8 cellular contexts compared by ENCODE assay signal in the genomic region with DNA sequence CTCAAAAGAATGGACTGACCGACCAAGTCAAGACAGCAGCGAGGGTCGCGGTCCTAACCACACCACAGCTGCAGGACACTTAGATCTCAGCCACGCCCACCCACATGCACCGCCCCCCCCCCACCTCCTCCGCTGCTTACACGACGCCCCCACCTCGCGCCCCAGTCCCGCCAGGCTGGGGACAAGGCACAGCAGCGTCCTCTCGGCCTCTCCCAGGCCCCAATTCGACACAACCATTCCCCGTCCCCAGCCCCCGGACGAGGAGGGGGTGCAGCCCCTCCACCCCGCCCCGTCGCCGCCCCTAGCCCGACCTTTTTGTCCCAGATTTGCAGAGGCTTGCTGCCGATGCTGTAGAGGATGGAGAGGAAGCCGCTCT. TPM values are rescaled to one million over a fixed set of nuclear protein-coding genes. Genes with fewer than 3 reads are reported as not detected.
DNase-seq lines count a peak whose midpoint lies in the region; ATAC-seq and TF ChIP-seq lines count a peak whose summit lies in the region.

No MANE protein-coding gene starts in this region.

- H3K27ac ChIP-seq in GM23338 (ENCODE audit: low read depth): peak overlapping the region; percentile 91
- peak overlapping the region; percentile 62 for H3K27ac ChIP-seq in PC-3 (ENCODE audit: low read length)
- peak overlapping the region; percentile 70 to 93 for H3K27ac ChIP-seq in coronary artery
- peak overlapping the region; percentile 89 for H3K27ac ChIP-seq in mesodermal cell (ENCODE audit: low read depth, low read length, severe bottlenecking)
- peak overlapping the region in 1 of 2 donors; percentile 50 for H3K27ac ChIP-seq in aorta (ENCODE audit: low read depth in 1 of 2, low read length in 2 of 2)

- ATAC-seq in GM23338 (peak; percentile 25), PC-3 (no peak), aorta (ENCODE audit: low FRiP score) (peak; percentile 12), HG03469 (IDR thresholded peaks at IDR 0.05; ENCODE audit: unreplicated experiment) (no peak)

- H3K9me3 ChIP-seq in PC-3 (ENCODE audit: low read length): no peaks in the 10 kb centered on the region
- no peaks in the 10 kb centered on the region for H3K9me3 ChIP-seq in mesodermal cell (ENCODE audit: control insufficient read depth, low read length)
- H3K9me3 ChIP-seq in aorta (ENCODE audit: control insufficient read depth, low read length): no peaks in the 10 kb centered on the region

- H3K27ac Mint-ChIP-seq in GM23338: peak overlapping the region; percentile 74; the same call in 1 of the 2 replicates

- H4K20me1 ChIP-seq in GM23338 (replicated peaks; ENCODE audit: insufficient read depth): peaks cover 41% of the 10 kb centered on the region
- H4K20me1 ChIP-seq in PC-3 (ENCODE audit: low read length): peaks cover 43% of the 10 kb centered on the region

- TF ChIP-seq CTCF in GM23338 (conservative IDR thresholded peaks at IDR 0.05; ENCODE audit: low read depth in 2 of 2) (no peak), PC-3 (conservative IDR thresholded peaks at IDR 0.05; ENCODE audit: low read depth, low read length) (no peak), coronary artery (IDR thresholded peaks at IDR 0.05) (no peak)

- H2AFZ ChIP-seq in GM23338 (peak overlapping the region; percentile 64; the same call in 1 of the 2 replicates), PC-3 (ENCODE audit: low read length) (peak overlapping the region; percentile 79)

- peaks cover 3% of the 10 kb centered on the region; the same call in 1 of the 2 replicates for H3F3A ChIP-seq in GM23338 (replicated peaks; ENCODE audit: low read depth)
- no peaks in the 10 kb centered on the region for H3F3A ChIP-seq in PC-3 (ENCODE audit: low read length, unreplicated experiment)

- no TSS peak for BruUV-seq in PC-3 (replicated peaks; lab: Mats Ljungman, UMichigan)

- H3K27me3 Mint-ChIP-seq in GM23338 (ENCODE audit: insufficient read depth, low read depth, poor library complexity): peaks cover 9% of the 10 kb centered on the region

- intact Hi-C loops in PC-3 (cut with micrococcal nuclease) (loop anchor here (5.0 kb wide), 1 partner anchor 69 kb away; a partner anchor contains a TSS), aorta (cut with DNase I) (no loop called here)

- H3K36me3 Mint-ChIP-seq in GM23338 (ENCODE audit: low read depth): peaks cover 4% of the 10 kb centered on the region; the same call in 2 of the 3 replicates

- POLR2A ChIA-PET in PC-3 (lab: Charles Lee; ENCODE audit: unreplicated experiment): interaction anchor here (0.6 kb wide), 3 partner anchors 14 to 1455 kb away, joined by 3 to 6 read pairs (median 6); no protein-coding TSS in a partner anchor

- H3K4me1 ChIP-seq in GM23338 (ENCODE audit: insufficient read depth) (peaks cover 21% of the 10 kb centered on the region), PC-3 (ENCODE audit: insufficient read depth, low read length) (peaks cover 32% of the 10 kb centered on the region), mesodermal cell (ENCODE audit: control insufficient read depth, insufficient read depth, low read length, poor library complexity, severe bottlenecking) (peaks cover 31% of the 10 kb centered on the region), aorta (ENCODE audit: control insufficient read depth in 1 of 2, insufficient read depth in 2 of 2, low read length in 2 of 2) (peaks cover 0 to 6% of the 10 kb centered on the region in 2 donors)

- H3K4me3 ChIP-seq in GM23338 (peak overlapping the region; percentile 83), PC-3 (ENCODE audit: low read length) (peak overlapping the region; percentile 96), coronary artery (peak overlapping the region; percentile 79), mesodermal cell (ENCODE audit: extremely low read depth, insufficient read depth, low read length, poor library complexity, severe bottlenecking) (peak overlapping the region; percentile 76), aorta (ENCODE audit: low read length in 2 of 2) (peak overlapping the region; percentile 68 to 83)

- no peaks in the 10 kb centered on the region for H3K9me2 ChIP-seq in GM23338 (ENCODE audit: insufficient read depth)
- no peaks in the 10 kb centered on the region for H3K9me2 ChIP-seq in PC-3 (replicated peaks; ENCODE audit: low read length)

- H3K9me3 Mint-ChIP-seq in GM23338: peaks cover 4% of the 10 kb centered on the region; the same call in 2 of the 3 replicates

- H3K79me2 ChIP-seq in GM23338 (replicated peaks; ENCODE audit: insufficient read depth) (peaks cover 49% of the 10 kb centered on the region), PC-3 (ENCODE audit: low read length) (peaks cover 51% of the 10 kb centered on the region)

- DNase-seq in ELR (ENCODE audit: low read depth) (peak; percentile 38), GM23338 (ENCODE audit: low spot score) (peak; percentile 55), PC-3 (no peak), coronary artery (ENCODE audit: low spot score) (no peak), aorta (peak in 1 of 2 donors; percentile 52), cerebellum (ENCODE audit: low spot score) (no peak)

- peaks cover 23% of the 10 kb centered on the region for H3K4me1 Mint-ChIP-seq in GM23338

- H3K36me3 ChIP-seq in GM23338 (ENCODE audit: insufficient read depth): no peaks in the 10 kb centered on the region
- no peaks in the 10 kb centered on the region for H3K36me3 ChIP-seq in PC-3 (ENCODE audit: low read depth, low read length)
- H3K36me3 ChIP-seq in mesodermal cell (ENCODE audit: control insufficient read depth, insufficient read depth, low read length): no peaks in the 10 kb centered on the region
- H3K36me3 ChIP-seq in aorta (ENCODE audit: control insufficient read depth in 1 of 2, insufficient read depth in 2 of 2, low read length in 1 of 2): no peaks in the 10 kb centered on the region

- CTCF ChIA-PET in PC-3 (lab: Charles Lee): no interaction called here

- peak overlapping the region; percentile 93 for H3K9ac ChIP-seq in PC-3 (ENCODE audit: low read length)

- WGBS in mesodermal cell (ENCODE audit: insufficient coverage in 2 of 2), 2 experiments: 0% methylated on average over 13 to 14 of the region's 25 CpGs
- WGBS in aorta, 2 donors: 0 to 1% methylated on average over 24 to 25 of the region's 25 CpGs

- peak overlapping the region; percentile 95 for H3K4me2 ChIP-seq in GM23338
- H3K4me2 ChIP-seq in PC-3 (ENCODE audit: low read length): peak overlapping the region; percentile 97

- no peaks in the 10 kb centered on the region for H3K27me3 ChIP-seq in GM23338 (ENCODE audit: insufficient read depth)
- H3K27me3 ChIP-seq in PC-3 (ENCODE audit: low read length): no peaks in the 10 kb centered on the region
- H3K27me3 ChIP-seq in aorta (ENCODE audit: control insufficient read depth in 1 of 2, insufficient read depth in 2 of 2, low read length in 1 of 2): no peaks in the 10 kb centered on the region

- H3K4me3 Mint-ChIP-seq in GM23338: peak overlapping the region; percentile 89

TF ChIP-seq in GM23338, 12 proteins besides CTCF, POLR2A, EP300 and RAD21 (continues in another document):
- no peak for TF ChIP-seq ZNF114 (CRISPR knock-in tag; IDR thresholded peaks at IDR 0.05)

RNA-seq across cellular contexts. Expression of a gene that starts 0.5 kb away (rescaled TPM):
- total RNA-seq in GM23338 (2014; rRNA removed; shearing (Covaris generic)): 81.7 and 82.7 TPM in 2 replicates
- polyA plus RNA-seq in GM23338 (2016; fragmentation: Nextera tagmentation; extraction: Ambion mirVana): 55.9 and 61.1 TPM in 2 replicates
- 43.3 and 58.3 TPM in 2 replicates for total RNA-seq in PC-3 (2014; rRNA removed)
- polyA plus RNA-seq in mesodermal cell (2013, experiment 1 of 2): 58.2 TPM
- 49.2 TPM for polyA plus RNA-seq in mesodermal cell (2013, experiment 2 of 2)
- total RNA-seq in aorta: 10 to 100 TPM; 16.6 to 17.9 TPM
- 10 to 100 TPM; 18.4 to 22.4 TPM for polyA plus RNA-seq in aorta
- 61.4 TPM for total RNA-seq in cerebellum

Comparison
In these comparisons a context has a peak if more than half of its experiments do, and no peak if none do; other contexts are left out.
1. DNase-seq: peak in ELR (single experiment) and GM23338 (single experiment); none in PC-3 (single experiment), coronary artery (single experiment) and cerebellum (single experiment).
2. ATAC-seq: peak in GM23338 (single experiment) and aorta (single experiment); none in PC-3 (single experiment) and HG03469 (single experiment).
3. Peak in every context shown above with its lines, with median percentiles within 50 percentile points of each other: H3K4me3 ChIP-seq.